1 cellular context compared by ENCODE assay signal in the genomic region with DNA sequence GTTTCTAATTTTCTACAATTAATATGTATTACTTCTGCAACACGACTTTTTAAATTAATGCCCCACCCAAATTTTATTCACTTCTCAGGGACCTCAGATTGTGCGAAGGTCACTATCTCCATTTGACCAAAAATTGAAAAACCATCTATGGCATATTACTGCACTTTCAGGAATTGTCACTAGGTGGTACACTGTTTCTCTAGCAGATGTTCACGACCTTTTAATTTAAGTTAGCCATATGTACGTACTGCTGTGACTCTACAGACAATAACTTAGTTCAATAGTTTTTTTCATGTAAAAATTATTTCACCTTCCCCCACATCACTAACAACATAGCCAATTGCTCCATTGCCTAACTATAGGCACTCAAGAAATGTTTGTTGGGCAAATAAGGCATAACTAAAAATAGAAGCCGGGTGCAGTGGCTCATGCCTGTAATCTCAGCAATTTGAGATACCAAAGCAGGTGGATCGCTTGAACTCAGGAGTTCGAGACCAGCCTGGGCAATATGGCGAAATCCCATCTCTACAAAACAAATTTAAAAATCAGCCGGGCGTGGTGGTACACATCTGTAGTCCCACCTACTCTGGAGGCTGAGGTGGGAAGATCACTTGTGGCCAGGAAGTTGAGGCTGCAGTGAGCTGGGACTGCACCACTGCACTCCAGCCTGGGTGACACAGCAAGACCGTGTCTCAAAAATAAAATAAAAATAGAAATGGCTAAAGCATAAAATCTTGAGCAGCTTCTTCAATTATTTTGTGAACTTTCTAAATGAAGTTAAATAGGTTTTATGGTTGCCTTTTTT.
TF ChIP-seq lines count a peak whose summit lies in the region.

No MANE protein-coding gene starts in this region.

TF ChIP-seq in GM23338, 12 proteins besides CTCF, POLR2A, EP300 and RAD21 (continued from another document):
- TF ChIP-seq REST (IDR thresholded peaks at IDR 0.05; ENCODE audit: unreplicated experiment) (no peak), STAT1 (IDR thresholded peaks at IDR 0.05; ENCODE audit: unreplicated experiment) (no peak), ZNF331 (CRISPR knock-in tag; IDR thresholded peaks at IDR 0.05; ENCODE audit: low read depth) (no peak), ZNF462 (CRISPR knock-in tag; IDR thresholded peaks at IDR 0.05) (no peak), EZH2phosphoT487 (IDR thresholded peaks at IDR 0.05; ENCODE audit: unreplicated experiment) (no peak)
- TF ChIP-seq, protein P1, sequence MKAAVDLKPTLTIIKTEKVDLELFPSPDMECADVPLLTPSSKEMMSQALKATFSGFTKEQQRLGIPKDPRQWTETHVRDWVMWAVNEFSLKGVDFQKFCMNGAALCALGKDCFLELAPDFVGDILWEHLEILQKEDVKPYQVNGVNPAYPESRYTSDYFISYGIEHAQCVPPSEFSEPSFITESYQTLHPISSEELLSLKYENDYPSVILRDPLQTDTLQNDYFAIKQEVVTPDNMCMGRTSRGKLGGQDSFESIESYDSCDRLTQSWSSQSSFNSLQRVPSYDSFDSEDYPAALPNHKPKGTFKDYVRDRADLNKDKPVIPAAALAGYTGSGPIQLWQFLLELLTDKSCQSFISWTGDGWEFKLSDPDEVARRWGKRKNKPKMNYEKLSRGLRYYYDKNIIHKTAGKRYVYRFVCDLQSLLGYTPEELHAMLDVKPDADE (IDR thresholded peaks at IDR 0.05): no peak
